Comparison of ENCODE assay signal across 7 cellular contexts in the genomic region with DNA sequence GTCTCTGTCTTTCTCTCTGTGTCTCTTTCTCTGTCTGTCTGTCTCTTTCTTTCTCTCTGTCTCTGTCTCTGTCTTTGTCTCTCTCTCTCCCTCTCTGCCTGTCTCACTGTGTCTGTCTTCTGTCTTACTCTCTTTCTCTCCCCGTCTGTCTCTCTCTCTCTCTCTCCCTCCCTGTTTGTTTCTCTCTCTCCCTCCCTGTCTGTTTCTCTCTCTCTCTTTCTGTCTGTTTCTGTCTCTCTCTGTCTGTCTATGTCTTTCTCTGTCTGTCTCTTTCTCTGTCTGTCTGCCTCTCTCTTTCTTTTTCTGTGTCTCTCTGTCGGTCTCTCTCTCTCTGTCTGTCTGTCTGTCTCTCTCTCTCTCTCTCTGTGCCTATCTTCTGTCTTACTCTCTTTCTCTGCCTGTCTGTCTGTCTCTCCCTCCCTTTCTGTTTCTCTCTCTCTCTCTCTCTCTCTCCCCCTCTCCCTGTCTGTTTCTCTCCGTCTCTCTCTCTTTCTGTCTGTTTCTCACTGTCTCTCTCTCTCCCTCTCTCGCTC.
DNase-seq lines count a peak whose midpoint lies in the region; ATAC-seq and TF ChIP-seq lines count a peak whose summit lies in the region.
"Not testable (repeated sequence)": the region's sequence is repeated elsewhere in the genome, so short reads cannot be mapped to it uniquely, and the experiment has no call there.

No MANE protein-coding gene starts in this region.

- intact Hi-C loops in activated B cell treated with CpG ODN at 0.5 μM for 24 hours (cut with micrococcal nuclease); left colon (cut with DNase I, micrococcal nuclease): not testable (repeated sequence)

- peak overlapping the region; percentile 46 for H3K27ac Mint-ChIP-seq in activated B cell treated with CpG ODN at 0.5 μM for 24 hours
- H3K27ac Mint-ChIP-seq in activated naive CD8-positive, alpha-beta T cell, result peak overlapping the region; percentile 81
- peak overlapping the region; percentile 92 for H3K27ac Mint-ChIP-seq in nephron progenitor cell
- peak overlapping the region; percentile 80 to 97 for H3K27ac Mint-ChIP-seq in stimulated activated naive CD8-positive, alpha-beta T cell treated with anti-CD3 and anti-CD28 coated beads, Interleukin-15, amount 100 ng/mL, for 72 hours

- not testable (repeated sequence) for H3K9me3 Mint-ChIP-seq in activated B cell treated with CpG ODN at 0.5 μM for 24 hours; activated naive CD8-positive, alpha-beta T cell (ENCODE audit: low read depth); nephron progenitor cell; stimulated activated naive CD8-positive, alpha-beta T cell treated with anti-CD3 and anti-CD28 coated beads, Interleukin-15, amount 100 ng/mL, for 72 hours

- not testable (repeated sequence) for H3K27me3 Mint-ChIP-seq in activated B cell treated with CpG ODN at 0.5 μM for 24 hours; activated naive CD8-positive, alpha-beta T cell; nephron progenitor cell (ENCODE audit: low read depth, poor library complexity); stimulated activated naive CD8-positive, alpha-beta T cell treated with anti-CD3 and anti-CD28 coated beads, Interleukin-15, amount 100 ng/mL, for 72 hours

- not testable (repeated sequence) for H3K27me3 ChIP-seq in foreskin keratinocyte

- ATAC-seq in HG02798 (IDR thresholded peaks at IDR 0.05; ENCODE audit: poor library complexity, unreplicated experiment), result peak; percentile 30
- not testable (repeated sequence) for ATAC-seq in activated B cell treated with CpG ODN at 0.5 μM for 24 hours (ENCODE audit: low read depth)
- peak; percentile 28 for ATAC-seq in foreskin keratinocyte
- ATAC-seq in left colon, result peak; percentile 17
- peak; percentile 18 for ATAC-seq in stimulated activated naive CD8-positive, alpha-beta T cell treated with anti-CD3 and anti-CD28 coated beads, Interleukin-15, amount 100 ng/mL, for 72 hours

- not testable (repeated sequence) for H3K4me3 Mint-ChIP-seq in activated B cell treated with CpG ODN at 0.5 μM for 24 hours, nephron progenitor cell
- peak overlapping the region; percentile 35 for H3K4me3 Mint-ChIP-seq in activated naive CD8-positive, alpha-beta T cell
- peak overlapping the region in 1 of 2 donors; percentile 35 for H3K4me3 Mint-ChIP-seq in stimulated activated naive CD8-positive, alpha-beta T cell treated with anti-CD3 and anti-CD28 coated beads, Interleukin-15, amount 100 ng/mL, for 72 hours

- not testable (repeated sequence) for H3K4me1 Mint-ChIP-seq in activated B cell treated with CpG ODN at 0.5 μM for 24 hours; activated naive CD8-positive, alpha-beta T cell (ENCODE audit: low read depth); nephron progenitor cell; stimulated activated naive CD8-positive, alpha-beta T cell treated with anti-CD3 and anti-CD28 coated beads, Interleukin-15, amount 100 ng/mL, for 72 hours

- not testable (repeated sequence) for H3K27ac ChIP-seq in foreskin keratinocyte

- H3K36me3 Mint-ChIP-seq in activated B cell treated with CpG ODN at 0.5 μM for 24 hours (ENCODE audit: low read depth); activated naive CD8-positive, alpha-beta T cell; nephron progenitor cell (ENCODE audit: low read depth): not testable (repeated sequence)

- H3K4me1 ChIP-seq in foreskin keratinocyte, result not testable (repeated sequence)

- not testable (repeated sequence) for DNase-seq in activated B cell treated with CpG ODN at 0.5 μM for 24 hours; foreskin keratinocyte; left colon; nephron progenitor cell; stimulated activated naive CD8-positive, alpha-beta T cell treated with anti-CD3 and anti-CD28 coated beads, Interleukin-15, amount 100 ng/mL, for 72 hours

- CTCF ChIA-PET in activated B cell treated with CpG ODN at 0.5 μM for 24 hours (lab: Charles Lee), result not testable (repeated sequence)

- POLR2A ChIA-PET in activated B cell treated with CpG ODN at 0.5 μM for 24 hours (lab: Charles Lee), result not testable (repeated sequence)

- TF ChIP-seq CTCF in activated B cell treated with CpG ODN at 0.5 μM for 24 hours (IDR thresholded peaks at IDR 0.05); foreskin keratinocyte (conservative IDR thresholded peaks at IDR 0.05); nephron progenitor cell (IDR thresholded peaks at IDR 0.05): not testable (repeated sequence)
